ENCODE assay signal across 2 cellular contexts in the genomic region with DNA sequence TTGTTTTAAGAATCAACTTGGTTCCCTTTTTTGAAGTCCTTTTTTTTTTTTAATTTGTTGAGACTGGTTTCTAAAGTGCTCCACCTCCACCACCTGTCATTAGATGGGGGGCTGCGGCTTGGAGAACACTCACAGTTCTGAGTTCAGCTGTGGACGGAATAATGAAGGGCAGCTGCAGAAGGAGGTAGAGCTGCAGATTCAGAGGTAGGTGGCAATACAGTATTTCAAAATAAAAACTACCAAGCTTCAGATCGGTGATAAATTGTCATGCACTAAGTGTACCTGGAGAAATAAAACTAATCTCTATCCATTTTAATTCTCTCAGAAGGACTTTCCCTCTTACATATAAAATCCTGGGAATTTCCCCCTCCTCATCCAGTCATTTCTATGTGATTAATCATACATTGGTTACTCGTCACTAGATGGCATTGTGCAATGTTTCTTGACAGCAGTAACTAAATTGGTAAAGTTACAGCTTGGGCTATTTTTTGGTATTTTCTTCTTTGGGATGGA.
TF ChIP-seq lines count a peak whose summit lies in the region.

No MANE protein-coding gene starts in this region.

TF ChIP-seq in HEK293, 187 proteins besides CTCF, POLR2A, EP300 and RAD21 (continued from another document):
- TF ChIP-seq ZNF341 (tag by site-specific recombination; IDR thresholded peaks at IDR 0.05; ENCODE audit: low read depth) (no peak), ZNF184 (tag by site-specific recombination; IDR thresholded peaks at IDR 0.05) (no peak)

TF ChIP-seq in K562, 482 proteins besides CTCF, POLR2A, EP300 and RAD21 (continued from another document):
- TF ChIP-seq, protein P1, sequence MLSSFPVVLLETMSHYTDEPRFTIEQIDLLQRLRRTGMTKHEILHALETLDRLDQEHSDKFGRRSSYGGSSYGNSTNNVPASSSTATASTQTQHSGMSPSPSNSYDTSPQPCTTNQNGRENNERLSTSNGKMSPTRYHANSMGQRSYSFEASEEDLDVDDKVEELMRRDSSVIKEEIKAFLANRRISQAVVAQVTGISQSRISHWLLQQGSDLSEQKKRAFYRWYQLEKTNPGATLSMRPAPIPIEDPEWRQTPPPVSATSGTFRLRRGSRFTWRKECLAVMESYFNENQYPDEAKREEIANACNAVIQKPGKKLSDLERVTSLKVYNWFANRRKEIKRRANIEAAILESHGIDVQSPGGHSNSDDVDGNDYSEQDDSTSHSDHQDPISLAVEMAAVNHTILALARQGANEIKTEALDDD (IDR thresholded peaks at IDR 0.05), result 0 out of 2 replicates have a peak, but pooled peaks have one; percentile 19
- TF ChIP-seq MEIS2 (IDR thresholded peaks at IDR 0.05; ENCODE audit: partially characterized antibody) (peak; percentile 20), CEBPB (tag; IDR thresholded peaks at IDR 0.05) (peak; percentile 92), CEBPG (CRISPR knock-in tag; IDR thresholded peaks at IDR 0.05) (no peak), CEBPG (tag; conservative IDR thresholded peaks at IDR 0.05 in 1 of 2, IDR thresholded peaks at IDR 0.05 in 1 of 2) (peak; percentile 77 to 88), ZNF507 (tag; conservative IDR thresholded peaks at IDR 0.05) (no peak)
- TF ChIP-seq, protein P2, sequence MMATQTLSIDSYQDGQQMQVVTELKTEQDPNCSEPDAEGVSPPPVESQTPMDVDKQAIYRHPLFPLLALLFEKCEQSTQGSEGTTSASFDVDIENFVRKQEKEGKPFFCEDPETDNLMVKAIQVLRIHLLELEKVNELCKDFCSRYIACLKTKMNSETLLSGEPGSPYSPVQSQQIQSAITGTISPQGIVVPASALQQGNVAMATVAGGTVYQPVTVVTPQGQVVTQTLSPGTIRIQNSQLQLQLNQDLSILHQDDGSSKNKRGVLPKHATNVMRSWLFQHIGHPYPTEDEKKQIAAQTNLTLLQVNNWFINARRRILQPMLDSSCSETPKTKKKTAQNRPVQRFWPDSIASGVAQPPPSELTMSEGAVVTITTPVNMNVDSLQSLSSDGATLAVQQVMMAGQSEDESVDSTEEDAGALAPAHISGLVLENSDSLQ (IDR thresholded peaks at IDR 0.05), result peak; percentile 25; the same call in 1 of the 2 replicates
- TF ChIP-seq, protein P3, sequence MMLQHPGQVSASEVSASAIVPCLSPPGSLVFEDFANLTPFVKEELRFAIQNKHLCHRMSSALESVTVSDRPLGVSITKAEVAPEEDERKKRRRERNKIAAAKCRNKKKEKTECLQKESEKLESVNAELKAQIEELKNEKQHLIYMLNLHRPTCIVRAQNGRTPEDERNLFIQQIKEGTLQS (IDR thresholded peaks at IDR 0.05), result peak; percentile 18; the same call in 1 of the 2 replicates
- TF ChIP-seq, protein P3 (CRISPR knock-in tag; conservative IDR thresholded peaks at IDR 0.05), result no peak
- TF ChIP-seq, protein P4, sequence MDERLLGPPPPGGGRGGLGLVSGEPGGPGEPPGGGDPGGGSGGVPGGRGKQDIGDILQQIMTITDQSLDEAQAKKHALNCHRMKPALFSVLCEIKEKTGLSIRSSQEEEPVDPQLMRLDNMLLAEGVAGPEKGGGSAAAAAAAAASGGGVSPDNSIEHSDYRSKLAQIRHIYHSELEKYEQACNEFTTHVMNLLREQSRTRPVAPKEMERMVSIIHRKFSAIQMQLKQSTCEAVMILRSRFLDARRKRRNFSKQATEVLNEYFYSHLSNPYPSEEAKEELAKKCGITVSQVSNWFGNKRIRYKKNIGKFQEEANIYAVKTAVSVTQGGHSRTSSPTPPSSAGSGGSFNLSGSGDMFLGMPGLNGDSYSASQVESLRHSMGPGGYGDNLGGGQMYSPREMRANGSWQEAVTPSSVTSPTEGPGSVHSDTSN (CRISPR knock-in tag; IDR thresholded peaks at IDR 0.05; ENCODE audit: low read depth), result no peak
- TF ChIP-seq, protein P4 (tag; conservative IDR thresholded peaks at IDR 0.05; ENCODE audit: low read depth), result peak; percentile 36; the same call in 1 of the 2 replicates
